ENCODE assay signal across 20 cellular contexts in genomic region chr4:173273956-173274355, GRCh38.
"Had no signal": no experiment of that assay in that cellular context is flagged by ENCODE, and none has a peak within 500 bp of the region (broad histone marks: within the 10 kb centered on the region; RNA-seq: fewer than 3 reads in every experiment).

No MANE protein-coding gene starts in this region.

- H3K27ac ChIP-seq: body of pancreas, lower lobe of right lung, ovary, tibial nerve, VCaP had no signal

- H3K36me3 ChIP-seq: lower lobe of right lung, ovary, tibial nerve had no signal

- H3K4me1 ChIP-seq: lower lobe of right lung had no signal

- DNase-seq: activated CD4-positive, alpha-beta memory T cell treated with anti-CD3 and anti-CD28 coated beads, Interleukin-2, amount 10 ng/mL, durations not matched to agents 7 days and 5 days; activated CD4-positive, alpha-beta T cell treated with anti-CD3 and anti-CD28 coated beads, Interleukin-2, amount 10 ng/mL, durations not matched to agents 24 days and 14 days; activated effector memory CD4-positive, alpha-beta T cell treated with Interleukin-2 at 50 U/mL for 16 hours; activated naive CD4-positive, alpha-beta T cell treated with anti-CD3 and anti-CD28 coated beads, Interleukin-2, amount 10 ng/mL, durations not matched to agents 7 days and 5 days; activated T-cell treated with anti-CD3 and anti-CD28 coated beads, Interleukin-2, amount 50 U/mL, for 72 hours; body of pancreas; effector memory CD4-positive, alpha-beta T cell; kidney; lower lobe of right lung; midbrain; natural killer cell; ovary; right cardiac atrium; stimulated activated CD4-positive, alpha-beta T cell treated with anti-CD3 and anti-CD28 coated beads, Interleukin-12 subunit alpha, Interleukin-12 subunit beta, amount 100 ng/mL, for 4 hours; stimulated activated CD4-positive, alpha-beta T cell treated with anti-CD3 and anti-CD28 coated beads, Interleukin-4, amount 100 ng/mL, for 4 hours; stimulated activated naive CD8-positive, alpha-beta T cell treated with anti-CD3 and anti-CD28 coated beads, Interleukin-15, Interleukin-2, amounts not matched to agents 100 U/mL and 50 U/mL, for 24 hours; substantia nigra had no signal

- H3K9me3 ChIP-seq: body of pancreas, lower lobe of right lung, ovary, tibial nerve had no signal

- ATAC-seq: activated CD4-positive, CD25-positive, alpha-beta regulatory T cell treated with anti-CD3 and anti-CD28 coated beads, Interleukin-2, amount 50 U/mL, for 24 hours; activated T-cell treated with anti-CD3 and anti-CD28 coated beads, Interleukin-2, amount 50 U/mL, for 72 hours; body of pancreas; lower lobe of right lung; natural killer cell; right cardiac atrium; stimulated activated naive CD8-positive, alpha-beta T cell treated with anti-CD3 and anti-CD28 coated beads, Interleukin-15, Interleukin-2, amounts not matched to agents 100 U/mL and 50 U/mL, for 24 hours had no signal

- H3K27me3 ChIP-seq: body of pancreas, ovary, tibial nerve had no signal

- H3K4me3 ChIP-seq: body of pancreas, lower lobe of right lung, ovary, tibial nerve had no signal
